ENCODE assay signal across 1 cellular context in genomic region chr11:102933627-102934026, GRCh38.
TF ChIP-seq lines count a peak whose summit lies in the region.

No MANE protein-coding gene starts in this region.

TF ChIP-seq in HCT116, 20 proteins besides CTCF, POLR2A, EP300 and RAD21 (continued from another document):
- TF ChIP-seq TCF7L2 (IDR thresholded peaks at IDR 0.05; ENCODE audit: borderline replicate concordance, extremely low read depth, insufficient read depth, insufficient read length) (no peak), SRF (IDR thresholded peaks at IDR 0.05; ENCODE audit: low read depth) (no peak), EGR1 (IDR thresholded peaks at IDR 0.05; ENCODE audit: low read depth) (no peak), ZBTB33 (IDR thresholded peaks at IDR 0.05; ENCODE audit: extremely low read depth, insufficient replicate concordance, low read length) (no peak), FOSL1 (IDR thresholded peaks at IDR 0.05; ENCODE audit: low read depth) (no peak), SIN3A (IDR thresholded peaks at IDR 0.05; ENCODE audit: low read depth) (no peak), POLR2AphosphoS5 (IDR thresholded peaks at IDR 0.05; ENCODE audit: low read depth, low read length) (no peak), MAX (IDR thresholded peaks at IDR 0.05) (no peak)
TF ChIP-seq in HCT116: peak in this region for 0.
